Comparison of ENCODE assay signal across 10 cellular contexts in genomic region chr5:111494350-111494999, GRCh38. TPM values are rescaled to one million over a fixed set of nuclear protein-coding genes. Genes with fewer than 3 reads are reported as not detected.
A peak's percentile ranks its signal among the peaks of the same experiment; 100 is the strongest.
DNase-seq lines count a peak whose midpoint lies in the region; ATAC-seq and TF ChIP-seq lines count a peak whose summit lies in the region.
"Had no signal": no experiment of that assay in that cellular context is flagged by ENCODE, and none has a peak within 500 bp of the region (broad histone marks: within the 10 kb centered on the region; RNA-seq: fewer than 3 reads in every experiment).

No MANE protein-coding gene starts in this region.

- H3K9ac ChIP-seq in BLaER1: no peak overlapping the region

- ATAC-seq in GM18867 (IDR thresholded peaks at IDR 0.05; ENCODE audit: unreplicated experiment): peak; percentile 55
- ATAC-seq in upper lobe of right lung: no peak
- no peak for ATAC-seq in HG03196 (IDR thresholded peaks at IDR 0.05; ENCODE audit: unreplicated experiment)

- H3K4me1 ChIP-seq in BLaER1: no peaks in the 10 kb centered on the region
- H3K4me1 ChIP-seq in SJCRH30: no peaks in the 10 kb centered on the region
- no peaks in the 10 kb centered on the region for H3K4me1 ChIP-seq in upper lobe of right lung

- peaks cover 26% of the 10 kb centered on the region for H3K36me3 ChIP-seq in BLaER1
- H3K36me3 ChIP-seq in SJCRH30: peaks cover 29% of the 10 kb centered on the region
- peaks cover 6% of the 10 kb centered on the region for H3K36me3 ChIP-seq in upper lobe of right lung

- TF ChIP-seq CTCF in epithelial cell of esophagus (IDR thresholded peaks at IDR 0.05; ENCODE audit: insufficient read depth, low read depth, low read length, missing control alignments) (no peak), upper lobe of right lung (IDR thresholded peaks at IDR 0.05) (no peak)

- H3K27ac ChIP-seq in BLaER1 (peak overlapping the region; percentile 11; the same call in 1 of the 2 replicates), SJCRH30 (no peak overlapping the region), upper lobe of right lung (no peak overlapping the region)

- H4K20me1 ChIP-seq in BLaER1: no peaks in the 10 kb centered on the region

- intact Hi-C loops in upper lobe of right lung (cut with DNase I): no loop called here

- no peak overlapping the region for H3K4me2 ChIP-seq in BLaER1

- H3K9me3 ChIP-seq in BLaER1 (no peaks in the 10 kb centered on the region), SJCRH30 (replicated peaks) (no peaks in the 10 kb centered on the region), upper lobe of right lung (no peaks in the 10 kb centered on the region)

- no peak overlapping the region for H3K4me3 ChIP-seq in BLaER1
- no peak overlapping the region for H3K4me3 ChIP-seq in SJCRH30
- H3K4me3 ChIP-seq in epithelial cell of esophagus (ENCODE audit: low read length): no peak overlapping the region
- no peak overlapping the region for H3K4me3 ChIP-seq in upper lobe of right lung

- H3K27me3 ChIP-seq in BLaER1 (no peaks in the 10 kb centered on the region), SJCRH30 (no peaks in the 10 kb centered on the region), upper lobe of right lung (no peaks in the 10 kb centered on the region)

- peak; percentile 7 to 42 for DNase-seq in SJCRH30
- peak; percentile 93 for DNase-seq in epithelial cell of esophagus (ENCODE audit: low read depth)
- no peak for DNase-seq in upper lobe of right lung
- no peak for DNase-seq in epidermal melanocyte (ENCODE audit: insufficient read length, low spot score)
- DNase-seq: foreskin fibroblast; NCI-H510A treated with DMSO at 0.1 percent for 48 hours; stimulated activated CD4-positive, alpha-beta T cell treated with anti-CD3 and anti-CD28 coated beads, Interleukin-2, amount 100 ng/mL, for 48 hours had no signal

RNA-seq across cellular contexts. Expression of gene STARD4, which starts 17.9 kb away (rescaled TPM):
- 61.1 and 73.2 TPM in 2 replicates for total RNA-seq in SJCRH30 (2014; rRNA removed; shearing (Covaris generic))
- total RNA-seq in upper lobe of right lung: 48.6 TPM

Comparison
In these comparisons a context has a peak if more than half of its experiments do, and no peak if none do; other contexts are left out.
1. DNase-seq: peak in SJCRH30 (2 of 2) and epithelial cell of esophagus (single experiment); none in upper lobe of right lung (single experiment) and epidermal melanocyte (single experiment).